In genomic region chr1:27025718-27026117, GRCh38 we compare ENCODE assay signal across 8 cellular contexts. TPM values are rescaled to one million over a fixed set of nuclear protein-coding genes. Genes with fewer than 3 reads are reported as not detected.
"Had no signal": no experiment of that assay in that cellular context is flagged by ENCODE, and none has a peak within 500 bp of the region (broad histone marks: within the 10 kb centered on the region; RNA-seq: fewer than 3 reads in every experiment).

No MANE protein-coding gene starts in this region.

- H3K9me3 Mint-ChIP-seq: IgD-negative memory B cell had no signal

- H3K4me2 ChIP-seq: KMS-11 had no signal

- DNase-seq: Karpas-422, KBM-7, KG1 had no signal

- H3K27ac ChIP-seq: HL-60, KMS-11 had no signal

- H3K9ac ChIP-seq: KMS-11 had no signal

- H3K36me3 Mint-ChIP-seq: IgD-negative memory B cell had no signal

- H3K4me3 Mint-ChIP-seq: IgD-negative memory B cell had no signal

- ATAC-seq: HepG2 had no signal

- FAIRE-seq: HepG2, HTR-8/SVneo had no signal

- H3K27ac Mint-ChIP-seq: IgD-negative memory B cell had no signal

RNA-seq across cellular contexts. Expression of gene TENT5B, which starts 13.1 kb away (rescaled TPM):
- polyA plus RNA-seq: IgD-negative memory B cell had no signal

RNA-seq across cellular contexts. Expression of gene TRNP1, which starts 32.2 kb away (rescaled TPM):
- polyA plus RNA-seq: IgD-negative memory B cell had no signal
